In the genomic region with DNA sequence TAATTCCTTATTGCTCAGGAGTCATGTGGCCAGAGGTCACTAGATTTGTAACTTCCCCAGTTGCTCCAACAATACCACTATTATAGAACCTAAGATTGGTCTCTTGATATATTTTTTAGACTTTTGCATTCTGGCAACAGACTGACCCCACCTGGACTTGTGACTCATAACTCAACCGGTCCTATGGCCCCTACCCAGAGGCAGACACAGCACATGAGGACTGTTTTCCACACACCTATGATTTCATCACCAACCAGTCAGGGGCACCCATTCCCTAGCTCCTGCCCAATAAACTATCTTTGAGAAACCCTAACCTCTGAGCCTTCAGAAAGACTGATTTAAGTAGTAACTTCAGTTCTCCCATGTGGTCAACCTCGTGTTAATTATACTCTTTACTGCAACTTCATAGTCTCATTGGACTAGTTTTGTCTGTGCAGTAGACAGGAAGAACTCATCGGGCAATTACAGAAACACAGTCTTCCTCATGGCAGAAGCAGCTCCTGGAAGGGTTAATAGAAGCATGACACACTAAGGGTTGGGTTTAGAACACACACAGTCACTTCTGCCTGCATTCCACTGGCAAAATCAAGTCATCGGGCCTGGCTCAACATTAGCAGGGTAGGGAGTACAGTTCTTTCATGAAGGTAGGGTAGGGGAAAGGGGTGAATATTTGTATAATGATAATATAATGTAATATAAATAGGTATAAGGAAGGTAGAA, we compare ENCODE assay signal across 21 cellular contexts.
A peak's percentile ranks its signal among the peaks of the same experiment; 100 is the strongest.
DNase-seq lines count a peak whose midpoint lies in the region; ATAC-seq, FAIRE-seq and TF ChIP-seq lines count a peak whose summit lies in the region.
"Had no signal": no experiment of that assay in that cellular context is flagged by ENCODE, and none has a peak within 500 bp of the region (broad histone marks: within the 10 kb centered on the region; RNA-seq: fewer than 3 reads in every experiment).

No MANE protein-coding gene starts in this region.

- TF ChIP-seq EP300 in HepG2 (IDR thresholded peaks at IDR 0.05; ENCODE audit: low read depth in 2 of 2, low read length in 2 of 2) (no peak), HepG2 (CRISPR knock-in tag; IDR thresholded peaks at IDR 0.05; ENCODE audit: borderline replicate concordance) (no peak)

- no peak for FAIRE-seq in HepG2 (lab: Jason Lieb, UNC)
- FAIRE-seq: colon, GM18507, K562, kidney had no signal

- peak overlapping the region; percentile 94; the same call in 2 of the 3 replicates for H2BK15ac ChIP-seq in IMR-90 (ENCODE audit: low read depth, low read length)

- H3K23ac ChIP-seq in IMR-90 (ENCODE audit: low read depth, low read length), result peak overlapping the region; percentile 75

- peak overlapping the region; percentile 98 for H4K91ac ChIP-seq in IMR-90 (ENCODE audit: insufficient read depth, low read depth, low read length)

- peak overlapping the region; percentile 95 for H4K5ac ChIP-seq in IMR-90 (ENCODE audit: low read depth, low read length)

- peak overlapping the region; percentile 88 for H3K14ac ChIP-seq in IMR-90 (replicated peaks; ENCODE audit: low read depth, low read length)

- no peaks in the 10 kb centered on the region for H3K36me3 ChIP-seq in IMR-90 (ENCODE audit: control insufficient read depth, insufficient read depth, low read length)
- H3K36me3 ChIP-seq in HepG2 (replicated peaks in 1 of 2; ENCODE audit: control insufficient read depth in 1 of 2, insufficient read depth in 2 of 2, low read length in 2 of 2), result no peaks in the 10 kb centered on the region
- H3K36me3 ChIP-seq: heart right ventricle had no signal

- peak overlapping the region; percentile 52 for H2AK9ac ChIP-seq in IMR-90 (replicated peaks; ENCODE audit: low read depth, low read length, poor library complexity)

- H3K27ac ChIP-seq in IMR-90 (ENCODE audit: insufficient read depth, low read length) (peak overlapping the region; percentile 93), HepG2 (ENCODE audit: extremely low read length, insufficient read depth, low read length) (no peak overlapping the region)
- H3K27ac ChIP-seq: heart right ventricle had no signal

- intact Hi-C loops in IMR-90 (cut with micrococcal nuclease), result no loop called here
- intact Hi-C loops in HepG2 (cut with micrococcal nuclease; ENCODE audit: unreplicated experiment), result no loop called here

- peak overlapping the region; percentile 98 for H2BK120ac ChIP-seq in IMR-90 (ENCODE audit: low read depth, low read length)

- peak overlapping the region; percentile 91 for H2BK20ac ChIP-seq in IMR-90 (ENCODE audit: low read depth, low read length)

- no peaks in the 10 kb centered on the region for H3K79me2 ChIP-seq in HepG2 (ENCODE audit: insufficient read depth, low read length)

- peak overlapping the region; percentile 100 for H2BK5ac ChIP-seq in IMR-90 (ENCODE audit: low read depth, low read length, poor library complexity, severe bottlenecking)

- TF ChIP-seq RAD21 in IMR-90 (IDR thresholded peaks at IDR 0.05; ENCODE audit: low read length) (no peak), HepG2 (CRISPR knock-in tag; IDR thresholded peaks at IDR 0.05) (no peak)

- POLR2A ChIA-PET in IMR-90 (lab: Charles Lee; ENCODE audit: unreplicated experiment) (no interaction called here), HepG2 (lab: Yijun Ruan, JAX) (no interaction called here)

- H3K9ac ChIP-seq in IMR-90 (ENCODE audit: low read depth, low read length) (0 out of 2 replicates have a peak overlapping the region, but pooled peaks have one; percentile 47), HepG2 (ENCODE audit: insufficient read depth, low read depth, low read length) (no peak overlapping the region)

- no TSS peak for BruUV-seq in IMR-90 (replicated peaks; lab: Mats Ljungman, UMichigan)
- no TSS peak for BruUV-seq in HepG2 (replicated peaks; lab: Mats Ljungman, UMichigan)

- TF ChIP-seq CTCF in IMR-90 (conservative IDR thresholded peaks at IDR 0.05; ENCODE audit: low read depth, low read length) (no peak), HepG2 (CRISPR knock-in tag; IDR thresholded peaks at IDR 0.05) (no peak)

- dilution Hi-C loops in IMR-90 (cut with HindIII; ENCODE audit: low sequenced_read_pairs, unreplicated experiment), result no loop called here

- peak; percentile 73 for DNase-seq in AG20443 (ENCODE audit: low spot score)
- DNase-seq in IMR-90, result peak; percentile 73
- DNase-seq in ecto neural progenitor cell (ENCODE audit: low spot score), result peak; percentile 5
- peak; percentile 61 for DNase-seq in myocyte (ENCODE audit: low read depth)
- no peak for DNase-seq in activated gamma-delta T cell (lab: John Stamatoyannopoulos, UW)
- DNase-seq in HepG2 (ENCODE audit: low spot score), result no peak
- DNase-seq in retina, result no peak
- DNase-seq: activated T-cell treated with anti-CD3 and anti-CD28 coated beads, Interleukin-2, amount 50 U/mL, for 4 hours; DMS 273 treated with DMSO at 0.1 percent for 48 hours; heart right ventricle; kidney; NCI-H1105 treated with DMSO at 0.1 percent for 48 hours; NCI-H2171; NCI-H82; stimulated activated CD4-positive, alpha-beta T cell treated with anti-CD3 and anti-CD28 coated beads, Interleukin-4, amount 100 ng/mL, for 4 hours had no signal

- in situ Hi-C loops in IMR-90 (cut with MboI; ENCODE audit: low sequenced_read_pairs), result no loop called here
- in situ Hi-C loops in HepG2 (cut with HindIII; ENCODE audit: extremely low pct_ligation_motif_present, low pct_unique_long_range_greater_than_20kb), result no loop called here

- H2AFZ ChIP-seq in IMR-90 (replicated peaks; ENCODE audit: low read length, poor library complexity) (peak overlapping the region; percentile 79), HepG2 (ENCODE audit: low read length) (no peak overlapping the region)

- H3K18ac ChIP-seq in IMR-90 (ENCODE audit: low read depth, low read length), result peak overlapping the region; percentile 99

- peak overlapping the region; percentile 87 to 96 for H4K8ac ChIP-seq in IMR-90 (ENCODE audit: low read depth in 2 of 2, low read length in 2 of 2)

- WGBS in IMR-90 (ENCODE audit: extremely low coverage in 2 of 2, insufficient read length in 1 of 2), 2 experiments, result 0% methylated on average over 1 of the region's 4 CpGs; no CpG with 5 or more reads in 1 of the 2 experiments
- 19% methylated on average over 4 of the region's 4 CpGs for WGBS in HepG2 (ENCODE audit: low lambda C conversion rate)

- CTCF ChIA-PET in IMR-90 (lab: Yijun Ruan, JAX) (no interaction called here), HepG2 (lab: Yijun Ruan, JAX; ENCODE audit: low intra/inter-chr PET ratio, low total read pairs) (no interaction called here)

- H3K9me3 ChIP-seq in IMR-90 (ENCODE audit: control insufficient read depth, insufficient read depth, low read length), result no peaks in the 10 kb centered on the region
- peaks cover 10% of the 10 kb centered on the region; the same call in 1 of the 2 replicates for H3K9me3 ChIP-seq in HepG2 (ENCODE audit: low read length)

- peak; percentile 70 for ATAC-seq in IMR-90 (ENCODE audit: low read depth)
- ATAC-seq in HepG2, result no peak
- no peak for ATAC-seq in GM18502 (IDR thresholded peaks at IDR 0.05; ENCODE audit: poor library complexity, unreplicated experiment)
- ATAC-seq: activated T-cell treated with anti-CD3 and anti-CD28 coated beads, Interleukin-2, amount 50 U/mL, for 4 hours; HCT116; heart right ventricle; K562; Panc1 had no signal

- no peaks in the 10 kb centered on the region for H3K79me1 ChIP-seq in IMR-90 (ENCODE audit: low read depth in 1 of 2, low read length in 2 of 2)

- H3K56ac ChIP-seq in IMR-90 (ENCODE audit: extremely low read depth, insufficient read depth, low read length), result peak overlapping the region; percentile 96

- peak overlapping the region; percentile 92 for H2AK5ac ChIP-seq in IMR-90 (ENCODE audit: low read depth, low read length)

- H3K4ac ChIP-seq in IMR-90 (ENCODE audit: low read depth, low read length), result peak overlapping the region; percentile 97

- H4K20me1 ChIP-seq in IMR-90 (ENCODE audit: insufficient read depth, low read length) (no peaks in the 10 kb centered on the region), HepG2 (ENCODE audit: insufficient read depth, low read length) (no peaks in the 10 kb centered on the region)

- H3K27me3 ChIP-seq in IMR-90 (ENCODE audit: control insufficient read depth, insufficient read depth, low read length), result no peaks in the 10 kb centered on the region
- no peaks in the 10 kb centered on the region for H3K27me3 ChIP-seq in HepG2 (ENCODE audit: control insufficient read depth in 1 of 2, insufficient read depth in 2 of 2, low read length in 2 of 2)
- H3K27me3 ChIP-seq: heart right ventricle had no signal

- H3K9me1 ChIP-seq in IMR-90 (ENCODE audit: insufficient read depth, low read length), result 0 out of 2 replicates have a peak, but pooled peaks cover 3% of the 10 kb centered on the region

- H3K4me1 ChIP-seq in IMR-90 (ENCODE audit: control insufficient read depth, insufficient read depth, low read length) (peaks cover 11% of the 10 kb centered on the region), HepG2 (ENCODE audit: insufficient read depth, low read length) (no peaks in the 10 kb centered on the region)

- peak overlapping the region; percentile 29; the same call in 1 of the 2 replicates for H3K4me2 ChIP-seq in IMR-90 (ENCODE audit: low read depth, low read length)
- H3K4me2 ChIP-seq in HepG2 (ENCODE audit: low read depth, low read length), result no peak overlapping the region

- no peak for TF ChIP-seq POLR2A in IMR-90 (IDR thresholded peaks at IDR 0.05; ENCODE audit: low read depth, low read length)
- TF ChIP-seq POLR2A in HepG2 (IDR thresholded peaks at IDR 0.05; ENCODE audit: insufficient read depth in 1 of 2, low read depth in 2 of 2, low read length in 2 of 2), result no peak

- no peak overlapping the region for H3K4me3 ChIP-seq in IMR-90 (ENCODE audit: insufficient read depth, low read depth, low read length)
- H3K4me3 ChIP-seq in HepG2 (replicated peaks in 1 of 3; ENCODE audit: insufficient read depth in 1 of 3, low read depth in 2 of 3, low read length in 3 of 3), result no peak overlapping the region
- H3K4me3 ChIP-seq: heart right ventricle, K562 had no signal

TF ChIP-seq in IMR-90, 13 proteins besides CTCF, POLR2A, EP300 and RAD21 (continues in another document):
- no peak for TF ChIP-seq CHD1 (IDR thresholded peaks at IDR 0.05; ENCODE audit: low read depth, low read length)
- TF ChIP-seq MXI1 (IDR thresholded peaks at IDR 0.05; ENCODE audit: borderline replicate concordance, low read depth, low read length), result no peak

TF ChIP-seq in HepG2, 621 proteins besides CTCF, POLR2A, EP300 and RAD21 (continues in another document):
- TF ChIP-seq, protein P1, sequence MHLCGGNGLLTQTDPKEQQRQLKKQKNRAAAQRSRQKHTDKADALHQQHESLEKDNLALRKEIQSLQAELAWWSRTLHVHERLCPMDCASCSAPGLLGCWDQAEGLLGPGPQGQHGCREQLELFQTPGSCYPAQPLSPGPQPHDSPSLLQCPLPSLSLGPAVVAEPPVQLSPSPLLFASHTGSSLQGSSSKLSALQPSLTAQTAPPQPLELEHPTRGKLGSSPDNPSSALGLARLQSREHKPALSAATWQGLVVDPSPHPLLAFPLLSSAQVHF (CRISPR knock-in tag; IDR thresholded peaks at IDR 0.05), result no peak

Comparison
In these comparisons a context has a peak if more than half of its experiments do, and no peak if none do; other contexts are left out.
1. DNase-seq: peak in AG20443 (single experiment), IMR-90 (single experiment), ecto neural progenitor cell (single experiment) and myocyte (single experiment); none in activated gamma-delta T cell (single experiment), HepG2 (single experiment) and retina (single experiment).